Comparison of ENCODE assay signal across 1 cellular context in the genomic region with DNA sequence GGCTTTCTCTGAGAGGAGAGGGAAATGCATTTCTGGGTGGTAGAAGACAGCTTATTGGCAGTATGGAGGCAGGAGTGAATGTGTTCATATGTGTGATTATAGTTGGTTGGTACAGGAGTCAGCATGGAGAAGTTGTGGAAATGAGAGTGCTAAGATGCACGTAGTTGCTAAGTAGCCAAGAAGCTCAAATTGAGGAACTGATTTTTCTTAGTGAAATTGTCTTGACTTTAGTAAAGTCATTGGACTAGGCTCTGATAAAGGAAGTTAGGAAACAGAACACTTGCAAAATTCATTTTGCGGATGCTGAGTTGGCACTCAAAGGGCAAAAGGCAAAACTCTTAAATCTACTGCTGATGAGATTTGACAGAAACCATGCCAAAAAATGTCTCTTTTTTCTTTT.
TF ChIP-seq lines count a peak whose summit lies in the region.

No MANE protein-coding gene starts in this region.

TF ChIP-seq in HepG2, 621 proteins besides CTCF, POLR2A, EP300 and RAD21 (continued from another document):
- TF ChIP-seq, protein P1, sequence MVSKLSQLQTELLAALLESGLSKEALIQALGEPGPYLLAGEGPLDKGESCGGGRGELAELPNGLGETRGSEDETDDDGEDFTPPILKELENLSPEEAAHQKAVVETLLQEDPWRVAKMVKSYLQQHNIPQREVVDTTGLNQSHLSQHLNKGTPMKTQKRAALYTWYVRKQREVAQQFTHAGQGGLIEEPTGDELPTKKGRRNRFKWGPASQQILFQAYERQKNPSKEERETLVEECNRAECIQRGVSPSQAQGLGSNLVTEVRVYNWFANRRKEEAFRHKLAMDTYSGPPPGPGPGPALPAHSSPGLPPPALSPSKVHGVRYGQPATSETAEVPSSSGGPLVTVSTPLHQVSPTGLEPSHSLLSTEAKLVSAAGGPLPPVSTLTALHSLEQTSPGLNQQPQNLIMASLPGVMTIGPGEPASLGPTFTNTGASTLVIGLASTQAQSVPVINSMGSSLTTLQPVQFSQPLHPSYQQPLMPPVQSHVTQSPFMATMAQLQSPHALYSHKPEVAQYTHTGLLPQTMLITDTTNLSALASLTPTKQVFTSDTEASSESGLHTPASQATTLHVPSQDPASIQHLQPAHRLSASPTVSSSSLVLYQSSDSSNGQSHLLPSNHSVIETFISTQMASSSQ (IDR thresholded peaks at IDR 0.05; ENCODE audit: low read depth): no peak
- TF ChIP-seq, protein P1 (CRISPR knock-in tag; IDR thresholded peaks at IDR 0.05; ENCODE audit: borderline replicate concordance): no peak
- TF ChIP-seq, protein P2, sequence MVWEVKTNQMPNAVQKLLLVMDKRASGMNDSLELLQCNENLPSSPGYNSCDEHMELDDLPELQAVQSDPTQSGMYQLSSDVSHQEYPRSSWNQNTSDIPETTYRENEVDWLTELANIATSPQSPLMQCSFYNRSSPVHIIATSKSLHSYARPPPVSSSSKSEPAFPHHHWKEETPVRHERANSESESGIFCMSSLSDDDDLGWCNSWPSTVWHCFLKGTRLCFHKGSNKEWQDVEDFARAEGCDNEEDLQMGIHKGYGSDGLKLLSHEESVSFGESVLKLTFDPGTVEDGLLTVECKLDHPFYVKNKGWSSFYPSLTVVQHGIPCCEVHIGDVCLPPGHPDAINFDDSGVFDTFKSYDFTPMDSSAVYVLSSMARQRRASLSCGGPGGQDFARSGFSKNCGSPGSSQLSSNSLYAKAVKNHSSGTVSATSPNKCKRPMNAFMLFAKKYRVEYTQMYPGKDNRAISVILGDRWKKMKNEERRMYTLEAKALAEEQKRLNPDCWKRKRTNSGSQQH (CRISPR knock-in tag; IDR thresholded peaks at IDR 0.05; ENCODE audit: low read depth): no peak
- TF ChIP-seq FOXM1 (CRISPR knock-in tag; IDR thresholded peaks at IDR 0.05): no peak
- no peak for TF ChIP-seq PHB2 (IDR thresholded peaks at IDR 0.05; ENCODE audit: partially characterized antibody)
